ENCODE assay signal across 1 cellular context in the genomic region with DNA sequence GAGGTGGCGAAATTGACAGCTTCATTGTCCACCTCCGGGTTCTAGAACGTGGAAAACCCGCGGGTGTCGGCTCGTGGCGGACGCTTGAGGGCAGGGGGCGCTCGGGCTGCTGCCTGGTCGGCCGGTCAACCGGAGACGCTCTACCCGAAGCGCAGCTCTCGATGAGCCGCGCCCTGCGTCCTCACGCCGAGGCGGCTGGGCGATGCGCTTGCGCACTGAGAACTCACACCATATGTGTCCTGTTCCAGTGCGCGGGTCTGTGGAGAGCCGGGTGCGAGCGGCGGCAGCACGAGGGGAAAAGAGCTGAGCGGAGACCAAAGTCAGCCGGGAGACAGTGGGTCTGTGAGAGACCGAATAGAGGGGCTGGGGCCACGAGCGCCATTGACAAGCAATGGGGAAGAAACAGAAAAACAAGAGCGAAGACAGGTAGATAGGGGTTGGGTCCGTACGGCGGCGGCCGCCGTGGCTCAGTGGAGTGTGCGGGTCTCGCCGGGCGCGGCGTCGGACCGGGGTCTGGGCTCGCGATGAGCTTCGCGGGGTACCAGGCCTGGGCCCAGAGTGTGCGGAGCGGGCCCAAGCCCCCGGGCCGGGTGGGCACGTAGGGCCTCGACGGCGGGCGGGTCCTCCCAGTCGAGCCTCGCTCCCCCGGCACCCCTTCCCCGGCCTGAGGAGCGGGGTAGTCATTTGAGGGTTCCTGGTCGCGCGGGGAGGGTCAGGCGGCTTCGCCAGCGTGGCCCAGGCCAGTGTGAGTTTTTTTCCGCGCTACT.
TF ChIP-seq lines count a peak whose summit lies in the region.

A gene with protein sequence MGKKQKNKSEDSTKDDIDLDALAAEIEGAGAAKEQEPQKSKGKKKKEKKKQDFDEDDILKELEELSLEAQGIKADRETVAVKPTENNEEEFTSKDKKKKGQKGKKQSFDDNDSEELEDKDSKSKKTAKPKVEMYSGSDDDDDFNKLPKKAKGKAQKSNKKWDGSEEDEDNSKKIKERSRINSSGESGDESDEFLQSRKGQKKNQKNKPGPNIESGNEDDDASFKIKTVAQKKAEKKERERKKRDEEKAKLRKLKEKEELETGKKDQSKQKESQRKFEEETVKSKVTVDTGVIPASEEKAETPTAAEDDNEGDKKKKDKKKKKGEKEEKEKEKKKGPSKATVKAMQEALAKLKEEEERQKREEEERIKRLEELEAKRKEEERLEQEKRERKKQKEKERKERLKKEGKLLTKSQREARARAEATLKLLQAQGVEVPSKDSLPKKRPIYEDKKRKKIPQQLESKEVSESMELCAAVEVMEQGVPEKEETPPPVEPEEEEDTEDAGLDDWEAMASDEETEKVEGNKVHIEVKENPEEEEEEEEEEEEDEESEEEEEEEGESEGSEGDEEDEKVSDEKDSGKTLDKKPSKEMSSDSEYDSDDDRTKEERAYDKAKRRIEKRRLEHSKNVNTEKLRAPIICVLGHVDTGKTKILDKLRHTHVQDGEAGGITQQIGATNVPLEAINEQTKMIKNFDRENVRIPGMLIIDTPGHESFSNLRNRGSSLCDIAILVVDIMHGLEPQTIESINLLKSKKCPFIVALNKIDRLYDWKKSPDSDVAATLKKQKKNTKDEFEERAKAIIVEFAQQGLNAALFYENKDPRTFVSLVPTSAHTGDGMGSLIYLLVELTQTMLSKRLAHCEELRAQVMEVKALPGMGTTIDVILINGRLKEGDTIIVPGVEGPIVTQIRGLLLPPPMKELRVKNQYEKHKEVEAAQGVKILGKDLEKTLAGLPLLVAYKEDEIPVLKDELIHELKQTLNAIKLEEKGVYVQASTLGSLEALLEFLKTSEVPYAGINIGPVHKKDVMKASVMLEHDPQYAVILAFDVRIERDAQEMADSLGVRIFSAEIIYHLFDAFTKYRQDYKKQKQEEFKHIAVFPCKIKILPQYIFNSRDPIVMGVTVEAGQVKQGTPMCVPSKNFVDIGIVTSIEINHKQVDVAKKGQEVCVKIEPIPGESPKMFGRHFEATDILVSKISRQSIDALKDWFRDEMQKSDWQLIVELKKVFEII (plus strand): TSS at position 226 of the 767 bp plus-strand sequence. CDS start 166 bp downstream, at position 392.

TF ChIP-seq in HepG2, 621 proteins besides CTCF, POLR2A, EP300 and RAD21 (continued from another document and continues in another):
- TF ChIP-seq, protein P1, sequence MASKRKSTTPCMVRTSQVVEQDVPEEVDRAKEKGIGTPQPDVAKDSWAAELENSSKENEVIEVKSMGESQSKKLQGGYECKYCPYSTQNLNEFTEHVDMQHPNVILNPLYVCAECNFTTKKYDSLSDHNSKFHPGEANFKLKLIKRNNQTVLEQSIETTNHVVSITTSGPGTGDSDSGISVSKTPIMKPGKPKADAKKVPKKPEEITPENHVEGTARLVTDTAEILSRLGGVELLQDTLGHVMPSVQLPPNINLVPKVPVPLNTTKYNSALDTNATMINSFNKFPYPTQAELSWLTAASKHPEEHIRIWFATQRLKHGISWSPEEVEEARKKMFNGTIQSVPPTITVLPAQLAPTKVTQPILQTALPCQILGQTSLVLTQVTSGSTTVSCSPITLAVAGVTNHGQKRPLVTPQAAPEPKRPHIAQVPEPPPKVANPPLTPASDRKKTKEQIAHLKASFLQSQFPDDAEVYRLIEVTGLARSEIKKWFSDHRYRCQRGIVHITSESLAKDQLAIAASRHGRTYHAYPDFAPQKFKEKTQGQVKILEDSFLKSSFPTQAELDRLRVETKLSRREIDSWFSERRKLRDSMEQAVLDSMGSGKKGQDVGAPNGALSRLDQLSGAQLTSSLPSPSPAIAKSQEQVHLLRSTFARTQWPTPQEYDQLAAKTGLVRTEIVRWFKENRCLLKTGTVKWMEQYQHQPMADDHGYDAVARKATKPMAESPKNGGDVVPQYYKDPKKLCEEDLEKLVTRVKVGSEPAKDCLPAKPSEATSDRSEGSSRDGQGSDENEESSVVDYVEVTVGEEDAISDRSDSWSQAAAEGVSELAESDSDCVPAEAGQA (IDR thresholded peaks at IDR 0.05; ENCODE audit: low read depth): peak; percentile 74; the same call in 1 of the 2 replicates
- TF ChIP-seq, protein P1 (CRISPR knock-in tag; IDR thresholded peaks at IDR 0.05; ENCODE audit: borderline replicate concordance): peak; percentile 21; the same call in 1 of the 2 replicates
- TF ChIP-seq ARNT (IDR thresholded peaks at IDR 0.05) (no peak), SP140L (CRISPR knock-in tag; IDR thresholded peaks at IDR 0.05; ENCODE audit: borderline replicate concordance) (no peak), SETDB1 (CRISPR knock-in tag; IDR thresholded peaks at IDR 0.05; ENCODE audit: borderline replicate concordance) (no peak), ZNF251 (CRISPR knock-in tag; IDR thresholded peaks at IDR 0.05) (no peak), MAF1 (CRISPR knock-in tag; IDR thresholded peaks at IDR 0.05; ENCODE audit: borderline replicate concordance) (0 out of 2 replicates have a peak, but pooled peaks have one; percentile 34), SP1 (IDR thresholded peaks at IDR 0.05) (no peak), SP1 (CRISPR knock-in tag; IDR thresholded peaks at IDR 0.05) (peak; percentile 58; the same call in 1 of the 2 replicates), RFX3 (CRISPR knock-in tag; IDR thresholded peaks at IDR 0.05) (no peak), ZBTB1 (CRISPR knock-in tag; IDR thresholded peaks at IDR 0.05; ENCODE audit: borderline replicate concordance) (no peak), SATB2 (CRISPR knock-in tag; IDR thresholded peaks at IDR 0.05) (no peak; the same call in 1 of the 2 replicates), MATR3 (CRISPR knock-in tag; IDR thresholded peaks at IDR 0.05) (no peak), MEIS2 (CRISPR knock-in tag; IDR thresholded peaks at IDR 0.05) (peak; percentile 50; the same call in 1 of the 2 replicates), ARNT2 (CRISPR knock-in tag; IDR thresholded peaks at IDR 0.05; ENCODE audit: low read depth) (peak; percentile 80), DR1 (CRISPR knock-in tag; IDR thresholded peaks at IDR 0.05) (peak; percentile 96), KDM5A (IDR thresholded peaks at IDR 0.05; ENCODE audit: borderline replicate concordance, low read length) (no peak), GLI4 (CRISPR knock-in tag; IDR thresholded peaks at IDR 0.05; ENCODE audit: borderline replicate concordance) (no peak), SRY (CRISPR knock-in tag; IDR thresholded peaks at IDR 0.05) (peak; percentile 69; the same call in 1 of the 2 replicates), ERF (CRISPR knock-in tag; IDR thresholded peaks at IDR 0.05) (peak; percentile 76; the same call in 1 of the 2 replicates), ZC3H13 (CRISPR knock-in tag; IDR thresholded peaks at IDR 0.05) (peak; percentile 84; the same call in 1 of the 2 replicates), ZNF30 (CRISPR knock-in tag; IDR thresholded peaks at IDR 0.05) (peak; percentile 11; the same call in 1 of the 2 replicates), ZNF562 (CRISPR knock-in tag; IDR thresholded peaks at IDR 0.05; ENCODE audit: borderline replicate concordance) (no peak)
- TF ChIP-seq, protein P2, sequence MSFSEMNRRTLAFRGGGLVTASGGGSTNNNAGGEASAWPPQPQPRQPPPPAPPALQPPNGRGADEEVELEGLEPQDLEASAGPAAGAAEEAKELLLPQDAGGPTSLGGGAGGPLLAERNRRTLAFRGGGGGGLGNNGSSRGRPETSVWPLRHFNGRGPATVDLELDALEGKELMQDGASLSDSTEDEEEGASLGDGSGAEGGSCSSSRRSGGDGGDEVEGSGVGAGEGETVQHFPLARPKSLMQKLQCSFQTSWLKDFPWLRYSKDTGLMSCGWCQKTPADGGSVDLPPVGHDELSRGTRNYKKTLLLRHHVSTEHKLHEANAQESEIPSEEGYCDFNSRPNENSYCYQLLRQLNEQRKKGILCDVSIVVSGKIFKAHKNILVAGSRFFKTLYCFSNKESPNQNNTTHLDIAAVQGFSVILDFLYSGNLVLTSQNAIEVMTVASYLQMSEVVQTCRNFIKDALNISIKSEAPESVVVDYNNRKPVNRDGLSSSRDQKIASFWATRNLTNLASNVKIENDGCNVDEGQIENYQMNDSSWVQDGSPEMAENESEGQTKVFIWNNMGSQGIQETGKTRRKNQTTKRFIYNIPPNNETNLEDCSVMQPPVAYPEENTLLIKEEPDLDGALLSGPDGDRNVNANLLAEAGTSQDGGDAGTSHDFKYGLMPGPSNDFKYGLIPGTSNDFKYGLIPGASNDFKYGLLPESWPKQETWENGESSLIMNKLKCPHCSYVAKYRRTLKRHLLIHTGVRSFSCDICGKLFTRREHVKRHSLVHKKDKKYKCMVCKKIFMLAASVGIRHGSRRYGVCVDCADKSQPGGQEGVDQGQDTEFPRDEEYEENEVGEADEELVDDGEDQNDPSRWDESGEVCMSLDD (CRISPR knock-in tag; IDR thresholded peaks at IDR 0.05; ENCODE audit: borderline replicate concordance): peak; percentile 21
- TF ChIP-seq, protein P3, sequence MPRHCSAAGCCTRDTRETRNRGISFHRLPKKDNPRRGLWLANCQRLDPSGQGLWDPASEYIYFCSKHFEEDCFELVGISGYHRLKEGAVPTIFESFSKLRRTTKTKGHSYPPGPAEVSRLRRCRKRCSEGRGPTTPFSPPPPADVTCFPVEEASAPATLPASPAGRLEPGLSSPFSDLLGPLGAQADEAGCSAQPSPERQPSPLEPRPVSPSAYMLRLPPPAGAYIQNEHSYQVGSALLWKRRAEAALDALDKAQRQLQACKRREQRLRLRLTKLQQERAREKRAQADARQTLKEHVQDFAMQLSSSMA (CRISPR knock-in tag; IDR thresholded peaks at IDR 0.05): peak; percentile 91; the same call in 1 of the 2 replicates
- TF ChIP-seq, protein P4, sequence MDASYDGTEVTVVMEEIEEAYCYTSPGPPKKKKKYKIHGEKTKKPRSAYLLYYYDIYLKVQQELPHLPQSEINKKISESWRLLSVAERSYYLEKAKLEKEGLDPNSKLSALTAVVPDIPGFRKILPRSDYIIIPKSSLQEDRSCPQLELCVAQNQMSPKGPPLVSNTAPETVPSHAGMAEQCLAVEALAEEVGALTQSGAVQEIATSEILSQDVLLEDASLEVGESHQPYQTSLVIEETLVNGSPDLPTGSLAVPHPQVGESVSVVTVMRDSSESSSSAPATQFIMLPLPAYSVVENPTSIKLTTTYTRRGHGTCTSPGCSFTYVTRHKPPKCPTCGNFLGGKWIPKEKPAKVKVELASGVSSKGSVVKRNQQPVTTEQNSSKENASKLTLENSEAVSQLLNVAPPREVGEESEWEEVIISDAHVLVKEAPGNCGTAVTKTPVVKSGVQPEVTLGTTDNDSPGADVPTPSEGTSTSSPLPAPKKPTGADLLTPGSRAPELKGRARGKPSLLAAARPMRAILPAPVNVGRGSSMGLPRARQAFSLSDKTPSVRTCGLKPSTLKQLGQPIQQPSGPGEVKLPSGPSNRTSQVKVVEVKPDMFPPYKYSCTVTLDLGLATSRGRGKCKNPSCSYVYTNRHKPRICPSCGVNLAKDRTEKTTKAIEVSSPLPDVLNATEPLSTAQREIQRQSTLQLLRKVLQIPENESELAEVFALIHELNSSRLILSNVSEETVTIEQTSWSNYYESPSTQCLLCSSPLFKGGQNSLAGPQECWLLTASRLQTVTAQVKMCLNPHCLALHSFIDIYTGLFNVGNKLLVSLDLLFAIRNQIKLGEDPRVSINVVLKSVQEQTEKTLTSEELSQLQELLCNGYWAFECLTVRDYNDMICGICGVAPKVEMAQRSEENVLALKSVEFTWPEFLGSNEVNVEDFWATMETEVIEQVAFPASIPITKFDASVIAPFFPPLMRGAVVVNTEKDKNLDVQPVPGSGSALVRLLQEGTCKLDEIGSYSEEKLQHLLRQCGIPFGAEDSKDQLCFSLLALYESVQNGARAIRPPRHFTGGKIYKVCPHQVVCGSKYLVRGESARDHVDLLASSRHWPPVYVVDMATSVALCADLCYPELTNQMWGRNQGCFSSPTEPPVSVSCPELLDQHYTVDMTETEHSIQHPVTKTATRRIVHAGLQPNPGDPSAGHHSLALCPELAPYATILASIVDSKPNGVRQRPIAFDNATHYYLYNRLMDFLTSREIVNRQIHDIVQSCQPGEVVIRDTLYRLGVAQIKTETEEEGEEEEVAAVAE (CRISPR knock-in tag; IDR thresholded peaks at IDR 0.05; ENCODE audit: borderline replicate concordance): peak; percentile 47; the same call in 1 of the 2 replicates
- TF ChIP-seq, protein P5, sequence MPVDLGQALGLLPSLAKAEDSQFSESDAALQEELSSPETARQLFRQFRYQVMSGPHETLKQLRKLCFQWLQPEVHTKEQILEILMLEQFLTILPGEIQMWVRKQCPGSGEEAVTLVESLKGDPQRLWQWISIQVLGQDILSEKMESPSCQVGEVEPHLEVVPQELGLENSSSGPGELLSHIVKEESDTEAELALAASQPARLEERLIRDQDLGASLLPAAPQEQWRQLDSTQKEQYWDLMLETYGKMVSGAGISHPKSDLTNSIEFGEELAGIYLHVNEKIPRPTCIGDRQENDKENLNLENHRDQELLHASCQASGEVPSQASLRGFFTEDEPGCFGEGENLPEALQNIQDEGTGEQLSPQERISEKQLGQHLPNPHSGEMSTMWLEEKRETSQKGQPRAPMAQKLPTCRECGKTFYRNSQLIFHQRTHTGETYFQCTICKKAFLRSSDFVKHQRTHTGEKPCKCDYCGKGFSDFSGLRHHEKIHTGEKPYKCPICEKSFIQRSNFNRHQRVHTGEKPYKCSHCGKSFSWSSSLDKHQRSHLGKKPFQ (CRISPR knock-in tag; IDR thresholded peaks at IDR 0.05; ENCODE audit: insufficient replicate concordance): peak; percentile 95
- TF ChIP-seq, protein P6, sequence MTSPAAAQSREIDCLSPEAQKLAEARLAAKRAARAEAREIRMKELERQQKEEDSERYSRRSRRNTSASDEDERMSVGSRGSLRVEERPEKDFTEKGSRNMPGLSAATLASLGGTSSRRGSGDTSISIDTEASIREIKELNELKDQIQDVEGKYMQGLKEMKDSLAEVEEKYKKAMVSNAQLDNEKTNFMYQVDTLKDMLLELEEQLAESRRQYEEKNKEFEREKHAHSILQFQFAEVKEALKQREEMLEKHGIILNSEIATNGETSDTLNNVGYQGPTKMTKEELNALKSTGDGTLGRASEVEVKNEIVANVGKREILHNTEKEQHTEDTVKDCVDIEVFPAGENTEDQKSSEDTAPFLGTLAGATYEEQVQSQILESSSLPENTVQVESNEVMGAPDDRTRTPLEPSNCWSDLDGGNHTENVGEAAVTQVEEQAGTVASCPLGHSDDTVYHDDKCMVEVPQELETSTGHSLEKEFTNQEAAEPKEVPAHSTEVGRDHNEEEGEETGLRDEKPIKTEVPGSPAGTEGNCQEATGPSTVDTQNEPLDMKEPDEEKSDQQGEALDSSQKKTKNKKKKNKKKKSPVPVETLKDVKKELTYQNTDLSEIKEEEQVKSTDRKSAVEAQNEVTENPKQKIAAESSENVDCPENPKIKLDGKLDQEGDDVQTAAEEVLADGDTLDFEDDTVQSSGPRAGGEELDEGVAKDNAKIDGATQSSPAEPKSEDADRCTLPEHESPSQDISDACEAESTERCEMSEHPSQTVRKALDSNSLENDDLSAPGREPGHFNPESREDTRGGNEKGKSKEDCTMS (CRISPR knock-in tag; conservative IDR thresholded peaks at IDR 0.05): 0 out of 2 replicates have a peak, but pooled peaks have one; percentile 21
